ENCODE assay signal across 20 cellular contexts in genomic region chr10:76444034-76444800, GRCh38.
DNase-seq lines count a peak whose midpoint lies in the region; ATAC-seq and TF ChIP-seq lines count a peak whose summit lies in the region.
"Had no signal": no experiment of that assay in that cellular context is flagged by ENCODE, and none has a peak within 500 bp of the region (broad histone marks: within the 10 kb centered on the region; RNA-seq: fewer than 3 reads in every experiment).

No MANE protein-coding gene starts in this region.

- no peaks in the 10 kb centered on the region for H3F3A ChIP-seq in PC-3 (ENCODE audit: low read length, unreplicated experiment)

- H3K27ac Mint-ChIP-seq in activated T-helper 17 cell treated with anti-CD3 and anti-CD28 coated beads, Interleukin-2, amount 50 U/mL, for 72 hours: no peak overlapping the region
- H3K27ac Mint-ChIP-seq: B cell; effector memory CD8-positive, alpha-beta T cell had no signal

- H3K4me1 ChIP-seq in PC-3 (ENCODE audit: insufficient read depth, low read length): no peaks in the 10 kb centered on the region
- no peaks in the 10 kb centered on the region for H3K4me1 ChIP-seq in mucosa of descending colon (ENCODE audit: low read depth)
- no peaks in the 10 kb centered on the region for H3K4me1 ChIP-seq in suprapubic skin
- H3K4me1 ChIP-seq: prostate gland had no signal

- peaks cover 8% of the 10 kb centered on the region for H3K9me3 Mint-ChIP-seq in activated T-helper 17 cell treated with anti-CD3 and anti-CD28 coated beads, Interleukin-2, amount 50 U/mL, for 72 hours

- no peaks in the 10 kb centered on the region for H4K20me1 ChIP-seq in PC-3 (ENCODE audit: low read length)

- TF ChIP-seq POLR2A in suprapubic skin (IDR thresholded peaks at IDR 0.05): no peak

- H3K79me2 ChIP-seq in PC-3 (ENCODE audit: low read length): no peaks in the 10 kb centered on the region

- CTCF ChIA-PET in PC-3 (lab: Charles Lee): no interaction called here

- TF ChIP-seq CTCF in PC-3 (conservative IDR thresholded peaks at IDR 0.05; ENCODE audit: low read depth, low read length): no peak
- no peak for TF ChIP-seq CTCF in mucosa of descending colon (IDR thresholded peaks at IDR 0.05)
- TF ChIP-seq CTCF in suprapubic skin (IDR thresholded peaks at IDR 0.05): no peak

- H3K4me3 Mint-ChIP-seq in activated T-helper 17 cell treated with anti-CD3 and anti-CD28 coated beads, Interleukin-2, amount 50 U/mL, for 72 hours: no peak overlapping the region
- H3K4me3 Mint-ChIP-seq: B cell; effector memory CD8-positive, alpha-beta T cell had no signal

- H3K27ac ChIP-seq in PC-3 (ENCODE audit: low read length) (no peak overlapping the region), suprapubic skin (peak overlapping the region; percentile 72)
- H3K27ac ChIP-seq: prostate gland had no signal

- H3K36me3 ChIP-seq in PC-3 (ENCODE audit: low read depth, low read length) (no peaks in the 10 kb centered on the region), mucosa of descending colon (ENCODE audit: low read depth) (no peaks in the 10 kb centered on the region), suprapubic skin (no peaks in the 10 kb centered on the region)
- H3K36me3 ChIP-seq: prostate gland had no signal

- no peak overlapping the region for H3K4me2 ChIP-seq in PC-3 (ENCODE audit: low read length)

- ATAC-seq in PC-3: peak; percentile 54
- ATAC-seq in mucosa of descending colon: peak; percentile 63
- ATAC-seq in activated T-helper 17 cell treated with anti-CD3 and anti-CD28 coated beads, Interleukin-2, amount 50 U/mL, for 72 hours (replicated peaks): no peak
- no peak for ATAC-seq in stimulated activated naive CD8-positive, alpha-beta T cell treated with anti-CD3 and anti-CD28 coated beads, Interleukin-15, Interleukin-2, amounts not matched to agents 100 U/mL and 50 U/mL, for 24 hours
- ATAC-seq: effector memory CD8-positive, alpha-beta T cell had no signal

- intact Hi-C loops in PC-3 (cut with micrococcal nuclease): no loop called here
- intact Hi-C loops in mucosa of descending colon (cut with DNase I, micrococcal nuclease): no loop called here

- H3K4me1 Mint-ChIP-seq in activated T-helper 17 cell treated with anti-CD3 and anti-CD28 coated beads, Interleukin-2, amount 50 U/mL, for 72 hours: no peaks in the 10 kb centered on the region
- H3K4me1 Mint-ChIP-seq: B cell had no signal

- no peak overlapping the region for H2AFZ ChIP-seq in PC-3 (ENCODE audit: low read length)

- DNase-seq in PC-3 (peak; percentile 61), fibroblast of peridontal ligament (ENCODE audit: extremely low read depth) (peak; percentile 62), mucosa of descending colon (no peak), suprapubic skin (ENCODE audit: low spot score in 2 of 2) (peak in 1 of 2 donors; percentile 75), T-helper 9 cell (no peak), NCI-H2029 treated with DMSO at 0.1 percent for 48 hours (lab: John Stamatoyannopoulos, UW) (no peak)
- DNase-seq in stimulated activated naive CD8-positive, alpha-beta T cell treated with anti-CD3 and anti-CD28 coated beads, Interleukin-15, Interleukin-2, amounts not matched to agents 100 U/mL and 50 U/mL, for 24 hours: no peak
- DNase-seq: activated CD4-positive, CD25-positive, alpha-beta regulatory T cell treated with anti-CD3 and anti-CD28 coated beads, Interleukin-2, amount 50 U/mL, for 72 hours; activated naive CD4-positive, alpha-beta T cell treated with Interleukin-2 at 50 U/mL for 16 hours; effector memory CD8-positive, alpha-beta T cell; glutamatergic neuron; MM.1S; NCI-H2081 treated with DMSO at 0.1 percent for 48 hours; NCI-H748 treated with DMSO at 0.1 percent for 48 hours; stimulated activated CD4-positive, alpha-beta T cell treated with anti-CD3 and anti-CD28 coated beads, Interleukin-2, amount 100 ng/mL, for 48 hours; stimulated activated CD8-positive, alpha-beta memory T cell treated with anti-CD3 and anti-CD28 coated beads, Interleukin-4, amount 100 ng/mL, for 48 hours; T-helper 1 cell had no signal

- 72% methylated on average over 6 of the region's 6 CpGs for WGBS in suprapubic skin

- POLR2A ChIA-PET in PC-3 (lab: Charles Lee; ENCODE audit: unreplicated experiment): interaction anchor here (1.3 kb wide), 1 partner anchor 12 kb away, joined by 5 read pairs; no protein-coding TSS in a partner anchor

- no TSS peak for BruUV-seq in PC-3 (replicated peaks; lab: Mats Ljungman, UMichigan)

- H3K9ac ChIP-seq in PC-3 (ENCODE audit: low read length): no peak overlapping the region

- H3K27me3 ChIP-seq in PC-3 (ENCODE audit: low read length): peaks cover 8% of the 10 kb centered on the region
- H3K27me3 ChIP-seq in suprapubic skin: no peaks in the 10 kb centered on the region

- no peaks in the 10 kb centered on the region for H3K36me3 Mint-ChIP-seq in activated T-helper 17 cell treated with anti-CD3 and anti-CD28 coated beads, Interleukin-2, amount 50 U/mL, for 72 hours (ENCODE audit: low read depth)

- H3K4me3 ChIP-seq in PC-3 (ENCODE audit: low read length) (no peak overlapping the region), mucosa of descending colon (no peak overlapping the region), suprapubic skin (no peak overlapping the region)
- H3K4me3 ChIP-seq: prostate gland had no signal

- H3K9me3 ChIP-seq in PC-3 (ENCODE audit: low read length) (no peaks in the 10 kb centered on the region), mucosa of descending colon (no peaks in the 10 kb centered on the region), suprapubic skin (no peaks in the 10 kb centered on the region)
- H3K9me3 ChIP-seq: prostate gland had no signal

- no peak for TF ChIP-seq EP300 in suprapubic skin (IDR thresholded peaks at IDR 0.05)

- no peaks in the 10 kb centered on the region for H3K27me3 Mint-ChIP-seq in activated T-helper 17 cell treated with anti-CD3 and anti-CD28 coated beads, Interleukin-2, amount 50 U/mL, for 72 hours
- H3K27me3 Mint-ChIP-seq: B cell; effector memory CD8-positive, alpha-beta T cell had no signal

- H3K9me2 ChIP-seq in PC-3 (replicated peaks; ENCODE audit: low read length): no peaks in the 10 kb centered on the region

Comparison
In these comparisons a context has a peak if more than half of its experiments do, and no peak if none do; other contexts are left out.
1. ATAC-seq: peak in PC-3 (single experiment) and mucosa of descending colon (single experiment); none in activated T-helper 17 cell treated with anti-CD3 and anti-CD28 coated beads, Interleukin-2, amount 50 U/mL, for 72 hours (single experiment) and stimulated activated naive CD8-positive, alpha-beta T cell treated with anti-CD3 and anti-CD28 coated beads, Interleukin-15, Interleukin-2, amounts not matched to agents 100 U/mL and 50 U/mL, for 24 hours (single experiment).
2. DNase-seq: peak in PC-3 (single experiment) and fibroblast of peridontal ligament (single experiment); none in mucosa of descending colon (0 of 3), T-helper 9 cell (single experiment), stimulated activated naive CD8-positive, alpha-beta T cell treated with anti-CD3 and anti-CD28 coated beads, Interleukin-15, Interleukin-2, amounts not matched to agents 100 U/mL and 50 U/mL, for 24 hours (single experiment) and NCI-H2029 treated with DMSO at 0.1 percent for 48 hours (single experiment).